In the genomic region with DNA sequence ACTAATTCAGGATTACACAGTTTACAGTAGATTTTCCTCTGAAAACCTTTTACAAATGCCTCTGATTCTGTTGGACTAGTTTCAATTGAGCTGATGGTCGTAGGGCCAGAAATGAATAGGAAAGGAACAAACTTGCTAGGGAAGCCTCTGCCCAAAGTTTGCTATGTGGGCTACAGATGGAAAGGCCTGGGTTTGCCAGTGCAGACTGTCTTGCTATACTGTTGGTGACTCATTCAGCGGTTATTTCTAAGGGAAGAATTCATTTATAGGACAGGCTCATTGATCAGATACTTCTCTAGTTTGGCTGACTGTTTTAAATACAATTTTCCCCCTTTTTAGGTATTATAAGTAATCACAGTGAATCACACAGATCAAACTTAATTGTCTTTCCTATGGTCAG, we compare ENCODE assay signal across 15 cellular contexts. TPM values are rescaled to one million over a fixed set of nuclear protein-coding genes. Genes with fewer than 3 reads are reported as not detected.
DNase-seq lines count a peak whose midpoint lies in the region; ATAC-seq and TF ChIP-seq lines count a peak whose summit lies in the region.
"Had no signal": no experiment of that assay in that cellular context is flagged by ENCODE, and none has a peak within 500 bp of the region (broad histone marks: within the 10 kb centered on the region; RNA-seq: fewer than 3 reads in every experiment).

No MANE protein-coding gene starts in this region.

- no peaks in the 10 kb centered on the region for H3K27me3 Mint-ChIP-seq in osteocyte (ENCODE audit: unreplicated experiment)
- no peaks in the 10 kb centered on the region for H3K27me3 Mint-ChIP-seq in activated T-cell treated with anti-CD3 and anti-CD28 coated beads, Interleukin-2, amount 50 U/mL, for 24 hours
- H3K27me3 Mint-ChIP-seq in CD4-positive, alpha-beta T cell = no peaks in the 10 kb centered on the region
- H3K27me3 Mint-ChIP-seq: stimulated activated naive CD8-positive, alpha-beta T cell treated with anti-CD3 and anti-CD28 coated beads, Interleukin-15, Interleukin-2, amounts not matched to agents 100 ng/mL and 50 ng/mL, for 24 hours had no signal

- H3K4me3 ChIP-seq in esophagus muscularis mucosa = no peak overlapping the region
- H3K4me3 ChIP-seq: SK-N-MC had no signal

- TF ChIP-seq CTCF in esophagus muscularis mucosa (IDR thresholded peaks at IDR 0.05) (no peak), osteocyte (IDR thresholded peaks at IDR 0.05) (no peak)
- no peak for TF ChIP-seq CTCF in CD4-positive, alpha-beta T cell (IDR thresholded peaks at IDR 0.05)

- H3K4me1 ChIP-seq in esophagus muscularis mucosa = peaks cover 4 to 78% (median 57%) of the 10 kb centered on the region in 4 donors

- H3K27ac ChIP-seq in esophagus muscularis mucosa (replicated peaks in 1 of 4) = peak overlapping the region; percentile 61 to 69 (median 65)
- H3K27ac ChIP-seq in CD4-positive, alpha-beta T cell (ENCODE audit: low read depth, low read length) = no peak overlapping the region
- H3K27ac ChIP-seq: SK-N-MC had no signal

- H3K27ac Mint-ChIP-seq in osteocyte (ENCODE audit: unreplicated experiment) = peak overlapping the region; percentile 88
- H3K27ac Mint-ChIP-seq in activated T-cell treated with anti-CD3 and anti-CD28 coated beads, Interleukin-2, amount 50 U/mL, for 24 hours = no peak overlapping the region
- no peak overlapping the region for H3K27ac Mint-ChIP-seq in CD4-positive, alpha-beta T cell
- H3K27ac Mint-ChIP-seq: stimulated activated naive CD8-positive, alpha-beta T cell treated with anti-CD3 and anti-CD28 coated beads, Interleukin-15, Interleukin-2, amounts not matched to agents 100 ng/mL and 50 ng/mL, for 24 hours had no signal

- no peaks in the 10 kb centered on the region for H3K9me3 ChIP-seq in esophagus muscularis mucosa
- no peaks in the 10 kb centered on the region for H3K9me3 ChIP-seq in CD4-positive, alpha-beta T cell (ENCODE audit: control insufficient read depth, low read length)

- 47% methylated on average over 2 of the region's 2 CpGs for WGBS in esophagus muscularis mucosa

- no peaks in the 10 kb centered on the region for H3K36me3 ChIP-seq in esophagus muscularis mucosa

- intact Hi-C loops in esophagus muscularis mucosa (cut with DNase I) = no loop called here
- intact Hi-C loops in CD4-positive, alpha-beta T cell (cut with DNase I, micrococcal nuclease) = no loop called here

- TF ChIP-seq EP300 in esophagus muscularis mucosa (IDR thresholded peaks at IDR 0.05) = no peak

- POLR2A ChIA-PET in CD4-positive, alpha-beta T cell (lab: Charles Lee) = no interaction called here

- ATAC-seq in HG02623 (IDR thresholded peaks at IDR 0.05; ENCODE audit: unreplicated experiment) = no peak
- ATAC-seq in CD4-positive, alpha-beta T cell (ENCODE audit: poor library complexity) = no peak

- H3K4me1 Mint-ChIP-seq in osteocyte (ENCODE audit: unreplicated experiment) = peaks cover 54% of the 10 kb centered on the region
- no peaks in the 10 kb centered on the region for H3K4me1 Mint-ChIP-seq in activated T-cell treated with anti-CD3 and anti-CD28 coated beads, Interleukin-2, amount 50 U/mL, for 24 hours (ENCODE audit: low read depth)
- no peaks in the 10 kb centered on the region for H3K4me1 Mint-ChIP-seq in CD4-positive, alpha-beta T cell (ENCODE audit: low read depth)

- H3K4me3 Mint-ChIP-seq in osteocyte (ENCODE audit: unreplicated experiment) = no peak overlapping the region
- H3K4me3 Mint-ChIP-seq in activated T-cell treated with anti-CD3 and anti-CD28 coated beads, Interleukin-2, amount 50 U/mL, for 24 hours = no peak overlapping the region
- H3K4me3 Mint-ChIP-seq in CD4-positive, alpha-beta T cell = no peak overlapping the region
- H3K4me3 Mint-ChIP-seq: stimulated activated naive CD8-positive, alpha-beta T cell treated with anti-CD3 and anti-CD28 coated beads, Interleukin-15, Interleukin-2, amounts not matched to agents 100 ng/mL and 50 ng/mL, for 24 hours had no signal

- no peaks in the 10 kb centered on the region for H3K36me3 Mint-ChIP-seq in osteocyte (ENCODE audit: unreplicated experiment)
- H3K36me3 Mint-ChIP-seq in activated T-cell treated with anti-CD3 and anti-CD28 coated beads, Interleukin-2, amount 50 U/mL, for 24 hours (ENCODE audit: low read depth) = no peaks in the 10 kb centered on the region
- no peaks in the 10 kb centered on the region for H3K36me3 Mint-ChIP-seq in CD4-positive, alpha-beta T cell (ENCODE audit: low read depth)

- no peaks in the 10 kb centered on the region for H3K27me3 ChIP-seq in esophagus muscularis mucosa
- H3K27me3 ChIP-seq in CD4-positive, alpha-beta T cell (ENCODE audit: control insufficient read depth, insufficient read depth, low read length) = no peaks in the 10 kb centered on the region

- DNase-seq in EH (ENCODE audit: low read depth) (peak; percentile 56), RPMI7951 (ENCODE audit: low read depth) (peak; percentile 51), esophagus muscularis mucosa (ENCODE audit: extremely low spot score) (no peak), osteocyte (ENCODE audit: extremely low spot score, unreplicated experiment) (no peak)
- DNase-seq in activated naive CD4-positive, alpha-beta T cell (lab: John Stamatoyannopoulos, UW) = no peak
- no peak for DNase-seq in activated T-cell treated with anti-CD3 and anti-CD28 coated beads, Interleukin-2, amount 50 U/mL, for 24 hours
- no peak for DNase-seq in CD4-positive, alpha-beta T cell
- DNase-seq: caudate nucleus; mammary epithelial cell; NCI-H2171; NK-92 treated with Interleukin-12 subunit alpha and Interleukin-12 subunit beta, amount 100 ng/mL, for 24 hours had no signal

- CTCF ChIA-PET in CD4-positive, alpha-beta T cell (lab: Charles Lee) = no interaction called here

- no peak for TF ChIP-seq POLR2A in esophagus muscularis mucosa (IDR thresholded peaks at IDR 0.05; ENCODE audit: low read depth)

- H3K9me3 Mint-ChIP-seq in osteocyte (ENCODE audit: unreplicated experiment) = no peaks in the 10 kb centered on the region
- H3K9me3 Mint-ChIP-seq in activated T-cell treated with anti-CD3 and anti-CD28 coated beads, Interleukin-2, amount 50 U/mL, for 24 hours = no peaks in the 10 kb centered on the region
- H3K9me3 Mint-ChIP-seq in CD4-positive, alpha-beta T cell = no peaks in the 10 kb centered on the region
- H3K9me3 Mint-ChIP-seq: stimulated activated naive CD8-positive, alpha-beta T cell treated with anti-CD3 and anti-CD28 coated beads, Interleukin-15, Interleukin-2, amounts not matched to agents 100 ng/mL and 50 ng/mL, for 24 hours had no signal

RNA-seq across cellular contexts. Expression of gene ASPN, which starts 6.9 kb away (rescaled TPM):
- 0.10 and 0.36 TPM in 2 replicates for total RNA-seq in RPMI7951 (2014; rRNA removed; shearing (Covaris generic))
- total RNA-seq in esophagus muscularis mucosa (10 to 100 TPM in 3 of 4 donors, 1 to 10 TPM in 1; 9.1 to 21.6 (median 14.5) TPM), osteocyte (116 and 129 TPM in 2 replicates)
- not detected for total RNA-seq in CD4-positive, alpha-beta T cell
- total RNA-seq: activated CD8-positive, alpha-beta memory T cell treated with anti-CD3 and anti-CD28 coated beads for 36 hours had no signal

RNA-seq across cellular contexts. Expression of gene ECM2, which starts 46.6 kb away (rescaled TPM):
- total RNA-seq in RPMI7951 (2014; rRNA removed; shearing (Covaris generic)) = 0.39 and 0.72 TPM in 2 replicates
- total RNA-seq in esophagus muscularis mucosa (10 to 100 TPM in 2 of 4 donors, 1 to 10 TPM in 2; 8.1 to 11.7 (median 9.8) TPM), osteocyte (53.3 and 56.0 TPM in 2 replicates)
- not detected for total RNA-seq in CD4-positive, alpha-beta T cell
- total RNA-seq: activated CD8-positive, alpha-beta memory T cell treated with anti-CD3 and anti-CD28 coated beads for 36 hours had no signal

Comparison
In these comparisons a context has a peak if more than half of its experiments do, and no peak if none do; other contexts are left out.
1. DNase-seq: peak in EH (single experiment) and RPMI7951 (single experiment); none in esophagus muscularis mucosa (single experiment), osteocyte (single experiment), activated naive CD4-positive, alpha-beta T cell (0 of 4), activated T-cell treated with anti-CD3 and anti-CD28 coated beads, Interleukin-2, amount 50 U/mL, for 24 hours (single experiment) and CD4-positive, alpha-beta T cell (0 of 10).